27 cellular contexts compared by ENCODE assay signal in genomic region chr2:11101430-11101829, GRCh38.
"Had no signal": no experiment of that assay in that cellular context is flagged by ENCODE, and none has a peak within 500 bp of the region (broad histone marks: within the 10 kb centered on the region; RNA-seq: fewer than 3 reads in every experiment).

No MANE protein-coding gene starts in this region.

- H3K36me3 Mint-ChIP-seq: naive thymus-derived CD8-positive, alpha-beta T cell had no signal

- DNase-seq: dorsolateral prefrontal cortex; effector CD8-positive, alpha-beta T cell; foreskin melanocyte; glutamatergic neuron; heart right ventricle; hippocampal formation; left cardiac atrium; left lung; mesenchymal stem cell; naive thymus-derived CD8-positive, alpha-beta T cell; nephron progenitor cell; stimulated activated CD4-positive, alpha-beta T cell treated with anti-CD3 and anti-CD28 coated beads, Interleukin-12 subunit alpha, Interleukin-12 subunit beta, amount 100 ng/mL, for 4 hours; stimulated activated CD4-positive, alpha-beta T cell treated with anti-CD3 and anti-CD28 coated beads, Interleukin-1b, Interleukin-23, amount 100 ng/mL, for 48 hours; stimulated activated CD4-positive, alpha-beta T cell treated with anti-CD3 and anti-CD28 coated beads, Interleukin-4, amount 100 ng/mL, for 1 hour; stimulated activated CD8-positive, alpha-beta memory T cell treated with anti-CD3 and anti-CD28 coated beads, Interleukin-4, amount 100 ng/mL, for 48 hours; stimulated activated naive CD4-positive, alpha-beta T cell; stimulated activated naive CD8-positive, alpha-beta T cell treated with anti-CD3 and anti-CD28 coated beads, Interleukin-15, amount 100 ng/mL, for 72 hours; thyroid gland; trophoblast cell had no signal

- H3K4me1 ChIP-seq: left lung, suprapubic skin, thyroid gland had no signal

- H3K4me3 ChIP-seq: dorsolateral prefrontal cortex, heart right ventricle, left lung, smooth muscle cell, suprapubic skin, thyroid gland had no signal

- H3K27ac ChIP-seq: dorsolateral prefrontal cortex, epithelial cell of prostate, heart right ventricle, left lung, parathyroid adenoma, suprapubic skin, thyroid gland had no signal

- H2AFZ ChIP-seq: parathyroid adenoma had no signal

- H3K9me3 ChIP-seq: heart right ventricle, left lung, suprapubic skin, thyroid gland had no signal

- H3K27me3 ChIP-seq: dorsolateral prefrontal cortex, left lung, thyroid gland had no signal

- H3K36me3 ChIP-seq: heart right ventricle, left lung, suprapubic skin, thyroid gland had no signal

- H3K4me1 Mint-ChIP-seq: endodermal cell; nephron progenitor cell; stimulated activated naive CD8-positive, alpha-beta T cell treated with anti-CD3 and anti-CD28 coated beads, Interleukin-15, amount 100 ng/mL, for 72 hours had no signal

- H3K9me3 Mint-ChIP-seq: endodermal cell; naive thymus-derived CD8-positive, alpha-beta T cell; nephron progenitor cell; stimulated activated naive CD8-positive, alpha-beta T cell treated with anti-CD3 and anti-CD28 coated beads, Interleukin-15, amount 100 ng/mL, for 72 hours had no signal

- ATAC-seq: esophagus mucosa; heart right ventricle; left cardiac atrium; left lung; naive thymus-derived CD8-positive, alpha-beta T cell; sciatic nerve; stimulated activated naive CD8-positive, alpha-beta T cell treated with anti-CD3 and anti-CD28 coated beads, Interleukin-15, amount 100 ng/mL, for 72 hours had no signal

- H3K4me2 ChIP-seq: smooth muscle cell had no signal

- H3K27ac Mint-ChIP-seq: endodermal cell; naive thymus-derived CD8-positive, alpha-beta T cell; nephron progenitor cell; progenitor cell of endocrine pancreas; stimulated activated naive CD8-positive, alpha-beta T cell treated with anti-CD3 and anti-CD28 coated beads, Interleukin-15, amount 100 ng/mL, for 72 hours had no signal

- H3K4me3 Mint-ChIP-seq: endodermal cell; naive thymus-derived CD8-positive, alpha-beta T cell; nephron progenitor cell; stimulated activated naive CD8-positive, alpha-beta T cell treated with anti-CD3 and anti-CD28 coated beads, Interleukin-15, amount 100 ng/mL, for 72 hours had no signal

- H3K79me2 ChIP-seq: parathyroid adenoma had no signal

- H3K9ac ChIP-seq: parathyroid adenoma had no signal
